ENCODE assay signal across 1 cellular context in the genomic region with DNA sequence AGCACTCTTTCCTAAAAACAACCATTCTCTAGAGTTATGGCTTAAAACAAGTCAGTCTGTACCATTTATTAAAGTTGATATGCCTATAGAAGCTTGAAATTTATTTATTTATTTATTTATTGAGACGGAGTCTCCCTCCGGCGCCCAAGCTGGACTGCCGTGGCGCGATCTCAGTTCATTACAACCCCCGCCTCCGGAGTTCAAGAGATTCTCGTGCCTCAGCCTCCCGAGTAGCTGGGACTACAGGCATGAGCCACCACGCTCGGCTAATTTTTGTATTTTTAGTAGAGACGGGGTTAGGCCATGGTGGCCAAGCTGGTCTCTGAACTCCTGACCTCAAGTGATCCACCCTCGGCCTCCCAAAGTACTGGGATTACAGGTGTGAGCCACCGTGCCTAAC.
TF ChIP-seq lines count a peak whose summit lies in the region.

No MANE protein-coding gene starts in this region.

TF ChIP-seq in HCT116, 20 proteins besides CTCF, POLR2A, EP300 and RAD21 (continued from another document):
- TF ChIP-seq EGR1 (IDR thresholded peaks at IDR 0.05; ENCODE audit: low read depth): no peak
